8 cellular contexts compared by ENCODE assay signal in the genomic region with DNA sequence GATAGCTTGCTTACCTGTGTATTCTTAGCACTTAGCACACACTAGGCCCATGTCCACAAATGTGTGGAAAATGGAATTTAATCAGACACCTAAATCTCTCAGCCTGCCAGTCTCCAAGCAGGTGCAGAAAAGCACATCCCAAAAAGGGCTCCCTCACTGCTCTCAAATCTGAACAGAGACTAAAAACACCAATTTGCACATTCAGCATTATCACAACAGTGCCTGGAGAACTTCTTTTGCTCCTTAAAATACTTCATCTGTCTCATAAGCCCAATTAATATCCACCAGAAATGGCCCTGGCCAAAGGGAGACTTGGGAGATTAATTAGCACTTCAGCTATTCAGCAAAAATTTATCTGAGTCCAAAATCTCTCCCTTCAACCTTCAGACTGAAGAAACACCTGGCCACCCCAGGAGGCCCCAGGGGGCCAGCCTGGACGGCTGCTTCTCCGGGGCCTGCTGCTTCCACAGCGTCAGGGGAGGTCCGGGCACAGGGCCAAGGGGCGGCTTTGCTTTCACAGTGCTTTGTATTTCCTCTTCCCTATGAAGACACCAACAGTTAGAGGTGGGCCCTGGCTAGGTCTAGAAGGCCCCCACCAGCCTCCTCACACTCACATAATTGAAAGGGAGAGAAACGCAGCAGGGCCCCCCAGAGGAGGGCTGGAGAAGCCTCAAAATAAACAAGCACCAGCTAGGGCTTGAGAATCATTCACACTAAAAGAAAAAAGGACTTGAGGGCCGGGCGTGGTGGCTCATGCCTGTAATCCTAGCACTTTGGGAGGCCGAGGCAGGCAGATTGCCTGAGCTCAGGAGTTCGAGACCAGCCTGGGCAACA. TPM values are rescaled to one million over a fixed set of nuclear protein-coding genes. Genes with fewer than 3 reads are reported as not detected.
DNase-seq lines count a peak whose midpoint lies in the region; ATAC-seq, FAIRE-seq and TF ChIP-seq lines count a peak whose summit lies in the region.

No MANE protein-coding gene starts in this region.

- H3K36me3 Mint-ChIP-seq in immature natural killer cell, result peaks cover 0 to 3% (median 0%) of the 10 kb centered on the region in 3 donors

- no peaks in the 10 kb centered on the region for H3K9me3 Mint-ChIP-seq in immature natural killer cell

- peak overlapping the region in 1 of 6 donors; percentile 30 for H3K27ac Mint-ChIP-seq in immature natural killer cell

- H4K20me1 ChIP-seq in BLaER1 treated with 17β-estradiol and CSF1 and Interleukin-3, amounts not matched to agents 10 nM and 100 nM, result peaks cover 0 to 7% (median 0%) of the 10 kb centered on the region in 11 experiments; a peak in 4 of 22 replicates

- peak overlapping the region in 4 of 11 experiments; percentile 10 to 51 (median 28); a peak in 4 of 22 replicates for H3K9ac ChIP-seq in BLaER1 treated with 17β-estradiol and CSF1 and Interleukin-3, amounts not matched to agents 10 nM and 100 nM

- H3K27me3 Mint-ChIP-seq in immature natural killer cell (ENCODE audit: low read depth in 3 of 3), result no peaks in the 10 kb centered on the region

- peaks cover 0 to 5% of the 10 kb centered on the region in 2 donors for H3K4me1 Mint-ChIP-seq in immature natural killer cell

- no peaks in the 10 kb centered on the region for H3K36me3 ChIP-seq in BLaER1 treated with 17β-estradiol and CSF1 and Interleukin-3, amounts not matched to agents 10 nM and 100 nM
- H3K36me3 ChIP-seq in HAP-1 (replicated peaks) (no peaks in the 10 kb centered on the region), lung (ENCODE audit: control insufficient read depth in 2 of 2, insufficient read depth in 2 of 2, low read length in 2 of 2) (no peaks in the 10 kb centered on the region)

- DNase-seq in HAP-1 (ENCODE audit: low spot score in 2 of 2) (peak; percentile 60 to 89), NCI-H2081 (lab: John Stamatoyannopoulos, UW) (peak; percentile 90 to 96), astrocyte of the spinal cord (ENCODE audit: low read depth, low spot score) (peak; percentile 90), lung (ENCODE audit: low spot score) (peak; percentile 67), immature natural killer cell (no peak), GM12891 (ENCODE audit: insufficient read length, low spot score) (no peak)
- DNase-seq in activated T-cell treated with anti-CD3 and anti-CD28 coated beads, Interleukin-2, amount 50 U/mL, for 1 hour, result no peak

- TF ChIP-seq POLR2A in GM12891 (IDR thresholded peaks at IDR 0.05; ENCODE audit: low read depth, low read length), result no peak

- H3K4me1 ChIP-seq in BLaER1 treated with 17β-estradiol and CSF1 and Interleukin-3, amounts not matched to agents 10 nM and 100 nM, result peaks cover 18 to 51% (median 41%) of the 10 kb centered on the region in 10 experiments
- H3K4me1 ChIP-seq in HAP-1 (peaks cover 18% of the 10 kb centered on the region), lung (ENCODE audit: control insufficient read depth in 2 of 2, insufficient read depth in 2 of 2, low read length in 2 of 2) (no peaks in the 10 kb centered on the region)

- no peak for FAIRE-seq in GM12891 (lab: Jason Lieb, UNC)

- H3K4me3 Mint-ChIP-seq in immature natural killer cell, result no peak overlapping the region

- WGBS in lung, 2 donors, result 34 to 36% methylated on average over 10 of the region's 10 CpGs

- in situ Hi-C loops in HAP-1 (cut with MboI; ENCODE audit: low sequenced_read_pairs) (no loop called here), astrocyte of the spinal cord (cut with HindIII; ENCODE audit: low sequenced_read_pairs) (no loop called here)

- H3K27ac ChIP-seq in BLaER1 treated with 17β-estradiol and CSF1 and Interleukin-3, amounts not matched to agents 10 nM and 100 nM, result peak overlapping the region in 7 of 11 experiments; percentile 27 to 64 (median 47); a peak in 12 of 22 replicates
- peak overlapping the region in 1 of 2 donors; percentile 33 for H3K27ac ChIP-seq in lung (ENCODE audit: low read depth in 1 of 2, low read length in 1 of 2)

- no peak overlapping the region for H3K4me3 ChIP-seq in BLaER1 treated with 17β-estradiol and CSF1 and Interleukin-3, amounts not matched to agents 10 nM and 100 nM
- H3K4me3 ChIP-seq in HAP-1 (no peak overlapping the region), astrocyte of the spinal cord (ENCODE audit: low read depth, low read length) (no peak overlapping the region), lung (no peak overlapping the region)

- H3K4me2 ChIP-seq in BLaER1 treated with 17β-estradiol and CSF1 and Interleukin-3, amounts not matched to agents 10 nM and 100 nM, result peak overlapping the region; percentile 37 to 68 (median 53)

- H3K9me3 ChIP-seq in BLaER1 treated with 17β-estradiol and CSF1 and Interleukin-3, amounts not matched to agents 10 nM and 100 nM (replicated peaks in 1 of 11), result no peaks in the 10 kb centered on the region
- H3K9me3 ChIP-seq in HAP-1 (no peaks in the 10 kb centered on the region), lung (ENCODE audit: control insufficient read depth in 2 of 2, insufficient read depth in 1 of 2, low read length in 1 of 2) (no peaks in the 10 kb centered on the region)

- TF ChIP-seq CTCF in astrocyte of the spinal cord (IDR thresholded peaks at IDR 0.05; ENCODE audit: low read depth, low read length), result peak; percentile 26
- TF ChIP-seq CTCF in lung (IDR thresholded peaks at IDR 0.05; ENCODE audit: control extremely low read depth, extremely low read depth), result no peak

- no peaks in the 10 kb centered on the region for H3K27me3 ChIP-seq in BLaER1 treated with 17β-estradiol and CSF1 and Interleukin-3, amounts not matched to agents 10 nM and 100 nM
- H3K27me3 ChIP-seq in HAP-1 (ENCODE audit: low read depth), result no peaks in the 10 kb centered on the region
- no peaks in the 10 kb centered on the region for H3K27me3 ChIP-seq in lung (ENCODE audit: control insufficient read depth, insufficient read depth)

- ATAC-seq in lung (ENCODE audit: insufficient read depth, low FRiP score), result peak; percentile 36

TF ChIP-seq in GM12891, 5 proteins besides CTCF, POLR2A, EP300 and RAD21:
- no peak for TF ChIP-seq TAF1 (IDR thresholded peaks at IDR 0.05; ENCODE audit: low read depth, low read length)
- TF ChIP-seq POU2F2 (IDR thresholded peaks at IDR 0.05; ENCODE audit: low read depth, low read length), result no peak
- no peak for TF ChIP-seq PAX5 (IDR thresholded peaks at IDR 0.05; ENCODE audit: insufficient read depth, low read length, severe bottlenecking)
- no peak for TF ChIP-seq SPI1 (IDR thresholded peaks at IDR 0.05; ENCODE audit: low read depth, low read length)
- TF ChIP-seq POLR2AphosphoS5 (IDR thresholded peaks at IDR 0.05; ENCODE audit: low read depth, low read length), result no peak

RNA-seq across cellular contexts. Expression of a gene that starts 18.0 kb away (rescaled TPM):
- 10 to 100 TPM; 21.4 to 22.6 TPM for total RNA-seq in lung
- polyA plus RNA-seq in lung, result 1 to 10 TPM; 5.0 to 6.2 TPM
- 10 to 100 TPM in 2 of 3 donors, 1 to 10 TPM in 1; 4.6 to 16.1 (median 11.3) TPM for polyA plus RNA-seq in immature natural killer cell
- 0.09 TPM for polyA plus RNA-seq in GM12891 (2012; ENCODE audit: low read depth, missing spikeins)

Comparison
In these comparisons a context has a peak if more than half of its experiments do, and no peak if none do; other contexts are left out.
1. DNase-seq: peak in HAP-1 (2 of 2), NCI-H2081 (2 of 2), astrocyte of the spinal cord (single experiment) and lung (single experiment); none in activated T-cell treated with anti-CD3 and anti-CD28 coated beads, Interleukin-2, amount 50 U/mL, for 1 hour (single experiment), immature natural killer cell (0 of 3) and GM12891 (single experiment).